Comparison of ENCODE assay signal across 8 cellular contexts in genomic region chr4:8192748-8193738, GRCh38. TPM values are rescaled to one million over a fixed set of nuclear protein-coding genes. Genes with fewer than 3 reads are reported as not detected.
DNase-seq lines count a peak whose midpoint lies in the region; ATAC-seq and TF ChIP-seq lines count a peak whose summit lies in the region.

No MANE protein-coding gene starts in this region.

- 58% methylated on average over 18 of the region's 18 CpGs for WGBS in prostate gland

- POLR2A ChIA-PET in GM10248 (lab: Yijun Ruan, JAX) = no interaction called here
- POLR2A ChIA-PET in RWPE1 (lab: Yijun Ruan, JAX; ENCODE audit: low non-redundant PET) = no interaction called here

- H3K9me3 Mint-ChIP-seq in GM23338 = no peaks in the 10 kb centered on the region

- H3K27me3 Mint-ChIP-seq in GM23338 (ENCODE audit: insufficient read depth, low read depth, poor library complexity) = peaks cover 6% of the 10 kb centered on the region

- H4K20me1 ChIP-seq in GM23338 (replicated peaks; ENCODE audit: insufficient read depth) = no peaks in the 10 kb centered on the region

- DNase-seq in ACHN = peak; percentile 57
- peak; percentile 77 for DNase-seq in GM10248 (ENCODE audit: extremely low spot score)
- DNase-seq in GM23338 (ENCODE audit: low spot score) = no peak
- DNase-seq in KBM-7 = peak; percentile 56
- peak; percentile 33 for DNase-seq in RWPE1 (ENCODE audit: low spot score)
- no peak for DNase-seq in epithelial cell of proximal tubule (ENCODE audit: low read depth)
- DNase-seq in prostate gland (ENCODE audit: low spot score) = peak; percentile 77
- DNase-seq in HPDE6-E6E7 (ENCODE audit: extremely low spot score) = no peak

- H3K27ac Mint-ChIP-seq in GM23338 = peak overlapping the region; percentile 10; the same call in 1 of the 2 replicates

- peaks cover 10% of the 10 kb centered on the region; the same call in 2 of the 3 replicates for H3K4me1 Mint-ChIP-seq in GM23338

- no peak for ATAC-seq in GM23338

- H3K36me3 Mint-ChIP-seq in GM23338 (ENCODE audit: low read depth) = no peaks in the 10 kb centered on the region

- no peak overlapping the region for H2AFZ ChIP-seq in GM23338

- no peaks in the 10 kb centered on the region for H3K27me3 ChIP-seq in GM23338 (ENCODE audit: insufficient read depth)
- H3K27me3 ChIP-seq in prostate gland (replicated peaks; ENCODE audit: insufficient read depth) = no peaks in the 10 kb centered on the region

- TF ChIP-seq CTCF in GM10248 (IDR thresholded peaks at IDR 0.05; ENCODE audit: control extremely low read depth, extremely low read depth, low read depth, missing control alignments) (peak; percentile 62), GM23338 (conservative IDR thresholded peaks at IDR 0.05; ENCODE audit: low read depth in 2 of 2) (peak; percentile 7 to 53; a peak in 2 of 4 replicates), RWPE1 (conservative IDR thresholded peaks at IDR 0.05; ENCODE audit: low read depth) (no peak; the same call in 1 of the 2 replicates), epithelial cell of proximal tubule (conservative IDR thresholded peaks at IDR 0.05; ENCODE audit: low read depth, low read length) (peak; percentile 35), prostate gland (IDR thresholded peaks at IDR 0.05) (peak in 3 of 4 experiments; percentile 39 to 61 (median 57))

- no peak overlapping the region for H3K4me3 Mint-ChIP-seq in GM23338

- no peaks in the 10 kb centered on the region for H3K9me2 ChIP-seq in GM23338 (ENCODE audit: insufficient read depth)

- H3K79me2 ChIP-seq in GM23338 (replicated peaks; ENCODE audit: insufficient read depth) = no peaks in the 10 kb centered on the region

- CTCF ChIA-PET in GM10248 (lab: Yijun Ruan, JAX) (interaction anchor here (0.9 to 6.3 kb wide), 5 partner anchors 16 to 224 kb away, joined by 3 to 83 read pairs (median 3); no protein-coding TSS in a partner anchor), RWPE1 (lab: Yijun Ruan, JAX) (interaction anchor here (5.1 kb wide), 1 partner anchor 16 kb away, joined by 46 read pairs; no protein-coding TSS in a partner anchor)

- H3K36me3 ChIP-seq in GM23338 (ENCODE audit: insufficient read depth) (no peaks in the 10 kb centered on the region), prostate gland (no peaks in the 10 kb centered on the region)

- H3F3A ChIP-seq in GM23338 (replicated peaks; ENCODE audit: low read depth) = no peaks in the 10 kb centered on the region

- no peak overlapping the region for H3K4me2 ChIP-seq in GM23338

- H3K4me1 ChIP-seq in GM23338 (ENCODE audit: insufficient read depth) (no peaks in the 10 kb centered on the region), prostate gland (replicated peaks) (peaks cover 9% of the 10 kb centered on the region)

- no peaks in the 10 kb centered on the region for H3K9me3 ChIP-seq in prostate gland

- H3K27ac ChIP-seq in GM23338 (ENCODE audit: low read depth) = no peak overlapping the region
- H3K27ac ChIP-seq in RWPE1 = peak overlapping the region; percentile 97
- no peak overlapping the region for H3K27ac ChIP-seq in prostate gland

- intact Hi-C loops in prostate gland (cut with DNase I) = no loop called here

- H3K4me3 ChIP-seq in GM23338 (no peak overlapping the region), epithelial cell of proximal tubule (ENCODE audit: low read depth, low read length) (no peak overlapping the region), prostate gland (no peak overlapping the region)

- TF ChIP-seq POLR2A in prostate gland (IDR thresholded peaks at IDR 0.05) = no peak

- in situ Hi-C loops in ACHN (cut with HindIII; ENCODE audit: low pct_ligation_motif_present, low pct_unique_long_range_greater_than_20kb, low sequenced_read_pairs) = no loop called here
- in situ Hi-C loops in KBM-7 (cut with MboI; ENCODE audit: low pct_unique_long_range_greater_than_20kb, low sequenced_read_pairs) = no loop called here

TF ChIP-seq in GM23338, 12 proteins besides CTCF, POLR2A, EP300 and RAD21 (continues in another document):
- TF ChIP-seq, protein P1, sequence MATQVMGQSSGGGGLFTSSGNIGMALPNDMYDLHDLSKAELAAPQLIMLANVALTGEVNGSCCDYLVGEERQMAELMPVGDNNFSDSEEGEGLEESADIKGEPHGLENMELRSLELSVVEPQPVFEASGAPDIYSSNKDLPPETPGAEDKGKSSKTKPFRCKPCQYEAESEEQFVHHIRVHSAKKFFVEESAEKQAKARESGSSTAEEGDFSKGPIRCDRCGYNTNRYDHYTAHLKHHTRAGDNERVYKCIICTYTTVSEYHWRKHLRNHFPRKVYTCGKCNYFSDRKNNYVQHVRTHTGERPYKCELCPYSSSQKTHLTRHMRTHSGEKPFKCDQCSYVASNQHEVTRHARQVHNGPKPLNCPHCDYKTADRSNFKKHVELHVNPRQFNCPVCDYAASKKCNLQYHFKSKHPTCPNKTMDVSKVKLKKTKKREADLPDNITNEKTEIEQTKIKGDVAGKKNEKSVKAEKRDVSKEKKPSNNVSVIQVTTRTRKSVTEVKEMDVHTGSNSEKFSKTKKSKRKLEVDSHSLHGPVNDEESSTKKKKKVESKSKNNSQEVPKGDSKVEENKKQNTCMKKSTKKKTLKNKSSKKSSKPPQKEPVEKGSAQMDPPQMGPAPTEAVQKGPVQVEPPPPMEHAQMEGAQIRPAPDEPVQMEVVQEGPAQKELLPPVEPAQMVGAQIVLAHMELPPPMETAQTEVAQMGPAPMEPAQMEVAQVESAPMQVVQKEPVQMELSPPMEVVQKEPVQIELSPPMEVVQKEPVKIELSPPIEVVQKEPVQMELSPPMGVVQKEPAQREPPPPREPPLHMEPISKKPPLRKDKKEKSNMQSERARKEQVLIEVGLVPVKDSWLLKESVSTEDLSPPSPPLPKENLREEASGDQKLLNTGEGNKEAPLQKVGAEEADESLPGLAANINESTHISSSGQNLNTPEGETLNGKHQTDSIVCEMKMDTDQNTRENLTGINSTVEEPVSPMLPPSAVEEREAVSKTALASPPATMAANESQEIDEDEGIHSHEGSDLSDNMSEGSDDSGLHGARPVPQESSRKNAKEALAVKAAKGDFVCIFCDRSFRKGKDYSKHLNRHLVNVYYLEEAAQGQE (IDR thresholded peaks at IDR 0.05; ENCODE audit: unreplicated experiment) = no peak
- no peak for TF ChIP-seq JUNB (IDR thresholded peaks at IDR 0.05; ENCODE audit: unreplicated experiment)
- TF ChIP-seq, protein P2, sequence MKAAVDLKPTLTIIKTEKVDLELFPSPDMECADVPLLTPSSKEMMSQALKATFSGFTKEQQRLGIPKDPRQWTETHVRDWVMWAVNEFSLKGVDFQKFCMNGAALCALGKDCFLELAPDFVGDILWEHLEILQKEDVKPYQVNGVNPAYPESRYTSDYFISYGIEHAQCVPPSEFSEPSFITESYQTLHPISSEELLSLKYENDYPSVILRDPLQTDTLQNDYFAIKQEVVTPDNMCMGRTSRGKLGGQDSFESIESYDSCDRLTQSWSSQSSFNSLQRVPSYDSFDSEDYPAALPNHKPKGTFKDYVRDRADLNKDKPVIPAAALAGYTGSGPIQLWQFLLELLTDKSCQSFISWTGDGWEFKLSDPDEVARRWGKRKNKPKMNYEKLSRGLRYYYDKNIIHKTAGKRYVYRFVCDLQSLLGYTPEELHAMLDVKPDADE (IDR thresholded peaks at IDR 0.05) = no peak
- TF ChIP-seq ZNF331 (CRISPR knock-in tag; IDR thresholded peaks at IDR 0.05; ENCODE audit: low read depth) = no peak
- TF ChIP-seq POLR2AphosphoS5 (IDR thresholded peaks at IDR 0.05; ENCODE audit: low read depth) = no peak
- TF ChIP-seq ZNF114 (CRISPR knock-in tag; IDR thresholded peaks at IDR 0.05) = no peak

RNA-seq across cellular contexts. Expression of gene SH3TC1, which starts 6.0 kb away (rescaled TPM):
- 0.07 TPM in 1 of 2 replicates, not detected in the other for total RNA-seq in GM23338 (2014; rRNA removed; shearing (Covaris generic))
- not detected in 2 replicates for polyA plus RNA-seq in GM23338 (2016; fragmentation: Nextera tagmentation; extraction: Ambion mirVana)
- total RNA-seq in epithelial cell of proximal tubule (6.2 and 8.6 TPM in 2 replicates), prostate gland (10 to 100 TPM; 22.4 to 37.5 TPM)

RNA-seq across cellular contexts. Expression of gene ABLIM2, which starts 34.4 kb away (rescaled TPM):
- total RNA-seq in GM23338 (2014; rRNA removed; shearing (Covaris generic)) = 1.0 and 4.3 TPM in 2 replicates
- polyA plus RNA-seq in GM23338 (2016; fragmentation: Nextera tagmentation; extraction: Ambion mirVana) = 0.78 and 1.5 TPM in 2 replicates
- total RNA-seq in epithelial cell of proximal tubule (1.0 TPM in 1 of 2 replicates, not detected in the other), prostate gland (1 to 10 TPM; 2.6 to 7.3 TPM)

Comparison
In these comparisons a context has a peak if more than half of its experiments do, and no peak if none do; other contexts are left out.
1. DNase-seq: peak in ACHN (single experiment), GM10248 (single experiment), KBM-7 (single experiment), RWPE1 (single experiment) and prostate gland (single experiment); none in GM23338 (single experiment), epithelial cell of proximal tubule (single experiment) and HPDE6-E6E7 (single experiment).